ENCODE assay signal across 1 cellular context in the genomic region with DNA sequence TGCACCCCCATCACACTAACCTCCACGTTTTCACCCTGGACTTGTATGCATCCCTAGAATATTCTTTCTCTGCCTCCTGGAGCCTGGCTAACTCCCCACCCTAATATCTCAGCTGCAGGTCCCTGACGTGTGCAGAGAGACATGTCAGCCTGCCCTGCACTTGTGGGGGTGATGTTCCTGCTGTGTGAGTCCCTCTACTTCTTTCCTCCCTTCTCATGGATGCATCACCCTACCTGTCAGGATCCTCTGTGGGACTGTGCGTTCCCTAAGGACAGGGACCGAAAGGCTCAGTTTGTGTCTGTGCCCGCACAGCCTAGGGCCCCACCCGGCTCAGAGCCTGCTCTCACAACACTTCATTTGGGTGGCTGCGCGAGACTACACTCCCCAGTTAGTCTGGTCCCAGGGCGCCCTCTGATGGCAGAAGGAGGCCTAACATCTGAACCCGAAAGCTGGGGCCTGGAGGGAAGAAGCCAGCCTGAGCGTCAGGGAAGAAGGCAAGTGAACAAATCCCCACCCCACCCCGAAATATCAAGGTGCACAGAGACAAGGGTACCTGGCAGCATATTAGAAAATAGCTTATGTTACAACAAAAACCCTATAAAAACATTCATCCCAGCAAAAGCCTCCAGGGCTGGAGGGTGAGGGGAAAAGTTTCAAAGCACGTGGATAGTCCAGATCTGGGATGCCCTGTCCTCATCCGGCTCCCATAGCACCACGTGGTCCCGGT.
TF ChIP-seq lines count a peak whose summit lies in the region.

No MANE protein-coding gene starts in this region.

TF ChIP-seq in IMR-90, 13 proteins besides CTCF, POLR2A, EP300 and RAD21:
- TF ChIP-seq SMC3 (IDR thresholded peaks at IDR 0.05; ENCODE audit: low read depth, low read length) (peak; percentile 97), ELK1 (IDR thresholded peaks at IDR 0.05; ENCODE audit: borderline replicate concordance, low read depth, low read length) (no peak), MXI1 (IDR thresholded peaks at IDR 0.05; ENCODE audit: borderline replicate concordance, low read depth, low read length) (no peak), USF2 (IDR thresholded peaks at IDR 0.05; ENCODE audit: low read depth, low read length) (no peak), BHLHE40 (IDR thresholded peaks at IDR 0.05; ENCODE audit: low read depth, low read length) (no peak), NFE2L2 (IDR thresholded peaks at IDR 0.05; ENCODE audit: low read depth, low read length) (no peak), CHD1 (IDR thresholded peaks at IDR 0.05; ENCODE audit: low read depth, low read length) (no peak), FOS (IDR thresholded peaks at IDR 0.05; ENCODE audit: low read depth, low read length) (no peak), CEBPB (IDR thresholded peaks at IDR 0.05; ENCODE audit: low read depth, low read length) (no peak), MAZ (IDR thresholded peaks at IDR 0.05; ENCODE audit: borderline replicate concordance, low read depth, low read length) (peak; percentile 67; the same call in 1 of the 2 replicates)
TF ChIP-seq in IMR-90: peak in this region for 2.
